12 cellular contexts compared by ENCODE assay signal in genomic region chr11:107770546-107770945, GRCh38. TPM values are rescaled to one million over a fixed set of nuclear protein-coding genes. Genes with fewer than 3 reads are reported as not detected.
DNase-seq lines count a peak whose midpoint lies in the region; ATAC-seq and TF ChIP-seq lines count a peak whose summit lies in the region.
"Had no signal": no experiment of that assay in that cellular context is flagged by ENCODE, and none has a peak within 500 bp of the region (broad histone marks: within the 10 kb centered on the region; RNA-seq: fewer than 3 reads in every experiment).

No MANE protein-coding gene starts in this region.

- ATAC-seq in GM21529 (IDR thresholded peaks at IDR 0.05; ENCODE audit: unreplicated experiment) (peak; percentile 33), HG03135 (IDR thresholded peaks at IDR 0.05; ENCODE audit: unreplicated experiment) (no peak)
- ATAC-seq: natural killer cell had no signal

- CTCF ChIA-PET in A673 (lab: Charles Lee): interaction anchor here (0.6 to 1.5 kb wide), 6 partner anchors 30 to 221 kb away, joined by 3 to 9 read pairs (median 4); no protein-coding TSS in a partner anchor

- TF ChIP-seq EP300 in transverse colon (IDR thresholded peaks at IDR 0.05; ENCODE audit: low read depth): no peak

- WGBS in transverse colon (ENCODE audit: low coverage in 1 of 2), 2 donors: 27 to 58% methylated on average over 2 to 3 of the region's 3 CpGs

- TF ChIP-seq CTCF in A673 (conservative IDR thresholded peaks at IDR 0.05; ENCODE audit: low read depth, low read length) (no peak), foreskin fibroblast (IDR thresholded peaks at IDR 0.05; ENCODE audit: low read depth, low read length) (no peak), transverse colon (IDR thresholded peaks at IDR 0.05) (no peak)

- H3K27me3 ChIP-seq in A673 (replicated peaks; ENCODE audit: insufficient read depth, low read depth, low read length, poor library complexity) (no peaks in the 10 kb centered on the region), transverse colon (no peaks in the 10 kb centered on the region)

- H3K27ac ChIP-seq in A673 (ENCODE audit: low read depth, low read length, poor library complexity, severe bottlenecking): no peak overlapping the region
- H3K27ac ChIP-seq in transverse colon: no peak overlapping the region

- no peaks in the 10 kb centered on the region for H3K4me1 ChIP-seq in A673 (ENCODE audit: insufficient read depth, low read length, poor library complexity, severe bottlenecking)
- H3K4me1 ChIP-seq in transverse colon: no peaks in the 10 kb centered on the region

- no TSS peak for BruUV-seq in A673 (replicated peaks; lab: Mats Ljungman, UMichigan)

- no peaks in the 10 kb centered on the region for H3K9me3 ChIP-seq in A673 (ENCODE audit: low read depth, low read length, poor library complexity, severe bottlenecking)
- H3K9me3 ChIP-seq in transverse colon: no peaks in the 10 kb centered on the region

- POLR2A ChIA-PET in A673 (lab: Charles Lee; ENCODE audit: low non-redundant PET): no interaction called here

- DNase-seq in A673 (ENCODE audit: low spot score) (peak; percentile 16), NCI-H69 (lab: John Stamatoyannopoulos, UW) (peak; percentile 32), foreskin fibroblast (peak; percentile 14 to 27), hypothalamus (lab: John Stamatoyannopoulos, UW) (no peak), transverse colon (no peak), putamen (ENCODE audit: low spot score) (no peak)
- DNase-seq: activated CD4-positive, alpha-beta T cell treated with anti-CD3 and anti-CD28 coated beads, Interleukin-2, amount 50 U/mL, for 48 hours; endodermal cell; natural killer cell had no signal

- H3K4me3 ChIP-seq in A673 (ENCODE audit: low read depth, low read length, poor library complexity, severe bottlenecking) (no peak overlapping the region), foreskin fibroblast (ENCODE audit: low read depth in 1 of 2, low read length in 2 of 2) (no peak overlapping the region), transverse colon (no peak overlapping the region)

- no peak for TF ChIP-seq POLR2A in transverse colon (IDR thresholded peaks at IDR 0.05)

- H3K36me3 ChIP-seq in A673 (ENCODE audit: insufficient read depth, low read length, poor library complexity, severe bottlenecking) (no peaks in the 10 kb centered on the region), transverse colon (no peaks in the 10 kb centered on the region)

- intact Hi-C loops in A673 (cut with micrococcal nuclease; ENCODE audit: unreplicated experiment): loop anchor here (2.0 to 5.0 kb wide), 3 partner anchors 30 to 208 kb away; no protein-coding TSS in a partner anchor
- intact Hi-C loops in transverse colon (cut with DNase I; ENCODE audit: low total_unique reads): loop anchor here (10.0 kb wide), 1 partner anchor 216 kb away; no protein-coding TSS in a partner anchor

- in situ Hi-C loops in transverse colon (cut with MboI; ENCODE audit: low pct_ligation_motif_present in 1 of 4, low pct_unique_long_range_greater_than_20kb in 1 of 4, low sequenced_read_pairs in 3 of 4): no loop called here

RNA-seq across cellular contexts. Expression of gene SLN, which starts 58.7 kb away (rescaled TPM):
- total RNA-seq in A673 (2021): 0.58 and 1.1 TPM in 2 replicates
- under 1 TPM in 1 of 4 donors, not detected in 3; 0.96 TPM for total RNA-seq in transverse colon
- total RNA-seq: endodermal cell, natural killer cell, NCI-H460 had no signal

Comparison
In these comparisons a context has a peak if more than half of its experiments do, and no peak if none do; other contexts are left out.
1. DNase-seq: peak in A673 (single experiment), NCI-H69 (single experiment) and foreskin fibroblast (2 of 2); none in hypothalamus (0 of 51), transverse colon (single experiment) and putamen (single experiment).